Comparison of ENCODE assay signal across 18 cellular contexts in the genomic region with DNA sequence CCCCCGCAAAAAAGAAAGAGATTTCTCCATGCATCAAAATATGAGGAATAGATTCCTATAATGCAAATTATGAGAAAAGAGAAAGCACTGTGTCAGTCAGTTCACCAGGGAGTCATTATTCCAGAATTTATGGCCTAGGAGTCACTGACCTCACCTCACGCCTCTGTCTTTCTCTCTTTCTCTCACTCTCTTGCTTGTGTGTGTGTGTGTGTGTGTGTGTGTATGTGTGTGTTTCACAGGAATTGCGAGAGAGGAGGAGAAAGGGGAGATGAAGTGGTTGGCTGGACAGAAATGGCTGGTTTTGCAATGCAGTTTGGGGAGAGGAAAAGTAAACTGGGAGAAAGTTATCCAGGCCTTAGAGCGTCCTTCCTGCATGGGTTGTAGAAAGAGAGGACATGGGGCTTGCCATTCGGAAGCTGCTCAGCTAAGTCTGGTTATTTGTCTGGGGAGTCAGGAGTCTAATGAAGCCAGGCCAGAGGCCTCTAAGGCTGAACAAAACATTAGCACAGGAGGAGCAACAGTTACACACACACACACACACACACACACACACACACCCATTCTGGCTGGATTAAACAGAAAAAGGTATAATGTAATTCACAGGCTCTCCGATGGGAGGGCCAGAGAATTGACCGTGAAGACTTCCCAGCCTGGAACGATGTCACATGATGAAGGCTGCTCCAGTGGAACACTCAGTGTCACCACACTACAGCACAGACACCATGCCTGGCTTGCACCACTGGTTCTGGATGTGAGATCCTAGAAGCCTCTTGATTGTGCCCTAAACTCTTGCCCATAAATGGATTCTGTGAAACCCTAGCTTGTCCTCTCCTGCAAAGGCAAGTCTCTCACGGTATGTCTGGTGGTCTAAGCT. TPM values are rescaled to one million over a fixed set of nuclear protein-coding genes. Genes with fewer than 3 reads are reported as not detected.
DNase-seq lines count a peak whose midpoint lies in the region; ATAC-seq and TF ChIP-seq lines count a peak whose summit lies in the region.
"Had no signal": no experiment of that assay in that cellular context is flagged by ENCODE, and none has a peak within 500 bp of the region (broad histone marks: within the 10 kb centered on the region; RNA-seq: fewer than 3 reads in every experiment).

No MANE protein-coding gene starts in this region.

- peaks cover 12% of the 10 kb centered on the region for H3K4me1 Mint-ChIP-seq in neural crest cell

- H3K27me3 ChIP-seq in adipocyte (replicated peaks; ENCODE audit: control insufficient read depth, insufficient read depth, low read length), result no peaks in the 10 kb centered on the region

- no peak overlapping the region for H3K4me3 ChIP-seq in AG10803 (ENCODE audit: low read length)
- no peak overlapping the region for H3K4me3 ChIP-seq in adipocyte (ENCODE audit: low read length)

- H3K4me1 ChIP-seq in adipocyte (ENCODE audit: control insufficient read depth, insufficient read depth, low read length), result peaks cover 23% of the 10 kb centered on the region

- no peaks in the 10 kb centered on the region for H3K9me3 Mint-ChIP-seq in neural crest cell
- H3K9me3 Mint-ChIP-seq: HFFc6 had no signal

- no peak for TF ChIP-seq CTCF in AG10803 (conservative IDR thresholded peaks at IDR 0.05; ENCODE audit: low read length)
- TF ChIP-seq CTCF in neural crest cell (conservative IDR thresholded peaks at IDR 0.05), result no peak

- DNase-seq in AG10803 (ENCODE audit: low read depth), result peak; percentile 6
- no peak for DNase-seq in adipocyte (ENCODE audit: low read depth)
- DNase-seq in islet precursor cell, result peak; percentile 48
- DNase-seq in neural crest cell (ENCODE audit: low read depth, low spot score), result no peak
- no peak for DNase-seq in NCI-H82 (lab: John Stamatoyannopoulos, UW)
- no peak for DNase-seq in KBM-7
- DNase-seq in activated T-cell treated with anti-CD3 and anti-CD28 coated beads, Interleukin-2, amount 50 U/mL, for 1 hour, result no peak
- DNase-seq: DMS79 treated with DMSO at 0.1 percent for 48 hours, GOT3, HFFc6, NCI-H1048, NCI-H146, NCI-H524 had no signal

- no peaks in the 10 kb centered on the region for H3K9me3 ChIP-seq in adipocyte (ENCODE audit: control insufficient read depth, low read length)

- peak overlapping the region; percentile 57 for H3K27ac Mint-ChIP-seq in neural crest cell (ENCODE audit: unreplicated experiment)
- H3K27ac Mint-ChIP-seq: HFFc6 had no signal

- H3K4me3 Mint-ChIP-seq in neural crest cell, result no peak overlapping the region
- H3K4me3 Mint-ChIP-seq: HFFc6 had no signal

- H3K36me3 Mint-ChIP-seq in neural crest cell (ENCODE audit: low read depth), result no peaks in the 10 kb centered on the region

- H3K27me3 Mint-ChIP-seq in neural crest cell (ENCODE audit: low read depth), result no peaks in the 10 kb centered on the region

- in situ Hi-C loops in KBM-7 (cut with MboI; ENCODE audit: low pct_unique_long_range_greater_than_20kb, low sequenced_read_pairs), result loop anchor here (10.0 kb wide), 1 partner anchor 121 kb away; no protein-coding TSS in a partner anchor

- no peak for ATAC-seq in GM18907 (IDR thresholded peaks at IDR 0.05; ENCODE audit: unreplicated experiment)

- peak overlapping the region; percentile 56 for H3K9ac ChIP-seq in adipocyte (ENCODE audit: low read length)

- H3K36me3 ChIP-seq in adipocyte (ENCODE audit: control insufficient read depth, insufficient read depth, low read length, severe bottlenecking), result no peaks in the 10 kb centered on the region

RNA-seq across cellular contexts. Expression of gene FFAR4, which starts 12.7 kb away (rescaled TPM):
- 0.09 TPM in 1 of 2 replicates, not detected in the other for total RNA-seq in neural crest cell
- total RNA-seq: A673, G401, HFFc6, MCF 10A had no signal

RNA-seq across cellular contexts. Expression of gene RBP4, which starts 47.3 kb away (rescaled TPM):
- total RNA-seq in neural crest cell, result not detected in 2 replicates
- total RNA-seq: A673, G401, HFFc6, MCF 10A had no signal

RNA-seq across cellular contexts. Expression of gene CEP55, which starts 57.3 kb away (rescaled TPM):
- total RNA-seq in neural crest cell, result 30.7 and 30.9 TPM in 2 replicates

RNA-seq across cellular contexts. Expression of gene PDE6C, which starts 58.6 kb away (rescaled TPM):
- not detected in 2 replicates for total RNA-seq in neural crest cell
- total RNA-seq: A673, G401, HFFc6, MCF 10A, Right ventricle myocardium inferior had no signal

Comparison
In these comparisons a context has a peak if more than half of its experiments do, and no peak if none do; other contexts are left out.
1. DNase-seq: peak in AG10803 (single experiment) and islet precursor cell (single experiment); none in adipocyte (single experiment), neural crest cell (single experiment), NCI-H82 (single experiment), KBM-7 (single experiment) and activated T-cell treated with anti-CD3 and anti-CD28 coated beads, Interleukin-2, amount 50 U/mL, for 1 hour (single experiment).